Comparison of ENCODE assay signal across 18 cellular contexts in genomic region chr11:110287537-110287936, GRCh38. TPM values are rescaled to one million over a fixed set of nuclear protein-coding genes. Genes with fewer than 3 reads are reported as not detected.
DNase-seq lines count a peak whose midpoint lies in the region; ATAC-seq, FAIRE-seq and TF ChIP-seq lines count a peak whose summit lies in the region.
"Had no signal": no experiment of that assay in that cellular context is flagged by ENCODE, and none has a peak within 500 bp of the region (broad histone marks: within the 10 kb centered on the region; RNA-seq: fewer than 3 reads in every experiment).

No MANE protein-coding gene starts in this region.

- H3K4me3 ChIP-seq in IMR-90 (ENCODE audit: insufficient read depth, low read depth, low read length) (no peak overlapping the region), hepatocyte (no peak overlapping the region)
- H3K4me3 ChIP-seq: pancreas, thyroid gland had no signal

- H3K4me1 ChIP-seq in IMR-90 (ENCODE audit: control insufficient read depth, insufficient read depth, low read length) (no peaks in the 10 kb centered on the region), hepatocyte (ENCODE audit: insufficient read depth) (peaks cover 1% of the 10 kb centered on the region)

- no peak for DNase-seq in GM12892 (ENCODE audit: insufficient read length)
- no peak for DNase-seq in IMR-90
- DNase-seq in central memory CD8-positive, alpha-beta T cell (ENCODE audit: low spot score in 2 of 2), result no peak
- DNase-seq in hepatocyte (ENCODE audit: low spot score), result no peak
- no peak for DNase-seq in SIG-M5 (lab: John Stamatoyannopoulos, UW)
- DNase-seq: activated CD4-positive, alpha-beta T cell treated with anti-CD3 and anti-CD28 coated beads for 4 hours; activated T-cell treated with anti-CD3 and anti-CD28 coated beads, Interleukin-2, amount 50 U/mL, for 1 hour; foreskin fibroblast; left colon; NCI-H2081 treated with DMSO at 0.1 percent for 48 hours; pancreas; SHP77 treated with DMSO at 0.1 percent for 48 hours; stimulated activated CD4-positive, alpha-beta T cell treated with anti-CD3 and anti-CD28 coated beads, Interleukin-4, amount 100 ng/mL, for 4 hours; T1000; thyroid gland had no signal

- no peak overlapping the region for H4K91ac ChIP-seq in IMR-90 (ENCODE audit: insufficient read depth, low read depth, low read length)

- H3K4me2 ChIP-seq in IMR-90 (ENCODE audit: low read depth, low read length), result no peak overlapping the region
- H3K4me2 ChIP-seq in hepatocyte, result no peak overlapping the region

- POLR2A ChIA-PET in IMR-90 (lab: Charles Lee; ENCODE audit: unreplicated experiment), result no interaction called here

- peaks cover 99% of the 10 kb centered on the region for H3K79me2 ChIP-seq in hepatocyte

- no peak overlapping the region for H3K9ac ChIP-seq in IMR-90 (ENCODE audit: low read depth, low read length)

- H2BK5ac ChIP-seq in IMR-90 (ENCODE audit: low read depth, low read length, poor library complexity, severe bottlenecking), result no peak overlapping the region

- H2AFZ ChIP-seq in IMR-90 (replicated peaks; ENCODE audit: low read length, poor library complexity), result no peak overlapping the region
- H2AFZ ChIP-seq in hepatocyte, result no peak overlapping the region

- H4K5ac ChIP-seq in IMR-90 (ENCODE audit: low read depth, low read length), result no peak overlapping the region

- H2BK120ac ChIP-seq in IMR-90 (ENCODE audit: low read depth, low read length), result no peak overlapping the region

- H3K9me3 ChIP-seq in IMR-90 (ENCODE audit: control insufficient read depth, insufficient read depth, low read length), result no peaks in the 10 kb centered on the region
- no peaks in the 10 kb centered on the region for H3K9me3 ChIP-seq in hepatocyte (ENCODE audit: low read depth)
- H3K9me3 ChIP-seq: pancreas, thyroid gland had no signal

- peak; percentile 57 for ATAC-seq in GM19351 (IDR thresholded peaks at IDR 0.05; ENCODE audit: unreplicated experiment)
- no peak for ATAC-seq in IMR-90 (ENCODE audit: low read depth)
- ATAC-seq in central memory CD8-positive, alpha-beta T cell (replicated peaks; ENCODE audit: extremely low read depth, poor library complexity, severe bottlenecking), result peak; percentile 60
- no peak for ATAC-seq in HG03469 (IDR thresholded peaks at IDR 0.05; ENCODE audit: unreplicated experiment)
- ATAC-seq: left colon had no signal

- no peak overlapping the region for H3K14ac ChIP-seq in IMR-90 (replicated peaks; ENCODE audit: low read depth, low read length)

- no peak overlapping the region for H4K8ac ChIP-seq in IMR-90 (ENCODE audit: low read depth in 2 of 2, low read length in 2 of 2)

- H2BK15ac ChIP-seq in IMR-90 (ENCODE audit: low read depth, low read length), result no peak overlapping the region

- H2AK9ac ChIP-seq in IMR-90 (replicated peaks; ENCODE audit: low read depth, low read length, poor library complexity), result no peak overlapping the region

- no CpG with 5 or more reads among the region's 1 CpG for WGBS in IMR-90 (ENCODE audit: extremely low coverage in 2 of 2, insufficient read length in 1 of 2), 2 experiments
- WGBS in hepatocyte (ENCODE audit: low lambda C conversion rate, missing lambda C conversion rate), result 85% methylated on average over 1 of the region's 1 CpG

- H3K4me1 Mint-ChIP-seq in central memory CD8-positive, alpha-beta T cell, result peaks cover 22% of the 10 kb centered on the region

- peaks cover 4% of the 10 kb centered on the region for H3K36me3 Mint-ChIP-seq in central memory CD8-positive, alpha-beta T cell (ENCODE audit: insufficient read depth)

- H3K4me3 Mint-ChIP-seq in central memory CD8-positive, alpha-beta T cell, result no peak overlapping the region

- TF ChIP-seq POLR2A in GM12892 (IDR thresholded peaks at IDR 0.05; ENCODE audit: low read depth, low read length) (no peak), IMR-90 (IDR thresholded peaks at IDR 0.05; ENCODE audit: low read depth, low read length) (no peak)

- H3K23ac ChIP-seq in IMR-90 (ENCODE audit: low read depth, low read length), result 0 out of 2 replicates have a peak overlapping the region, but pooled peaks have one; percentile 7

- TF ChIP-seq CTCF in IMR-90 (conservative IDR thresholded peaks at IDR 0.05; ENCODE audit: low read depth, low read length) (no peak), hepatocyte (IDR thresholded peaks at IDR 0.05; ENCODE audit: poor library complexity) (no peak)

- intact Hi-C loops in IMR-90 (cut with micrococcal nuclease), result no loop called here

- H3K79me1 ChIP-seq in IMR-90 (ENCODE audit: low read depth in 1 of 2, low read length in 2 of 2), result peaks cover 7 to 55% of the 10 kb centered on the region in 2 experiments; a peak in 3 of 4 replicates

- H3K18ac ChIP-seq in IMR-90 (ENCODE audit: low read depth, low read length), result no peak overlapping the region

- peak; percentile 5 for FAIRE-seq in GM12892 (lab: Jason Lieb, UNC)
- FAIRE-seq: endometrium, pancreas had no signal

- CTCF ChIA-PET in IMR-90 (lab: Yijun Ruan, JAX), result no interaction called here

- in situ Hi-C loops in IMR-90 (cut with MboI; ENCODE audit: low sequenced_read_pairs), result no loop called here

- H3K9me2 ChIP-seq in hepatocyte (replicated peaks; ENCODE audit: insufficient read depth), result no peaks in the 10 kb centered on the region

- no peaks in the 10 kb centered on the region for H3K27me3 ChIP-seq in IMR-90 (ENCODE audit: control insufficient read depth, insufficient read depth, low read length)
- no peaks in the 10 kb centered on the region for H3K27me3 ChIP-seq in hepatocyte
- H3K27me3 ChIP-seq: pancreas, thyroid gland had no signal

- no peaks in the 10 kb centered on the region for H3K36me3 ChIP-seq in IMR-90 (ENCODE audit: control insufficient read depth, insufficient read depth, low read length)
- no peaks in the 10 kb centered on the region for H3K36me3 ChIP-seq in hepatocyte (replicated peaks; ENCODE audit: insufficient read depth, low read depth)
- H3K36me3 ChIP-seq: pancreas, thyroid gland had no signal

- H3K27me3 Mint-ChIP-seq in central memory CD8-positive, alpha-beta T cell, result no peaks in the 10 kb centered on the region

- no peak overlapping the region for H3K27ac Mint-ChIP-seq in central memory CD8-positive, alpha-beta T cell (ENCODE audit: low read depth)

- H4K20me1 ChIP-seq in IMR-90 (ENCODE audit: insufficient read depth, low read length) (peaks cover 59% of the 10 kb centered on the region), hepatocyte (ENCODE audit: insufficient read depth, poor library complexity, severe bottlenecking) (peaks cover 92% of the 10 kb centered on the region)

- H3K27ac ChIP-seq in IMR-90 (ENCODE audit: insufficient read depth, low read length) (no peak overlapping the region), hepatocyte (no peak overlapping the region)
- H3K27ac ChIP-seq: pancreas, thyroid gland had no signal

- no peak overlapping the region for H3K4ac ChIP-seq in IMR-90 (ENCODE audit: low read depth, low read length)

- peaks cover 4% of the 10 kb centered on the region for H3K9me1 ChIP-seq in IMR-90 (ENCODE audit: insufficient read depth, low read length)

- H3K9me3 Mint-ChIP-seq in central memory CD8-positive, alpha-beta T cell, result no peaks in the 10 kb centered on the region

- no peak overlapping the region for H3K56ac ChIP-seq in IMR-90 (ENCODE audit: extremely low read depth, insufficient read depth, low read length)

- dilution Hi-C loops in IMR-90 (cut with HindIII; ENCODE audit: low sequenced_read_pairs, unreplicated experiment), result no loop called here

- no TSS peak for BruUV-seq in IMR-90 (replicated peaks; lab: Mats Ljungman, UMichigan)

- TF ChIP-seq RAD21 in IMR-90 (IDR thresholded peaks at IDR 0.05; ENCODE audit: low read length), result no peak

- H2BK20ac ChIP-seq in IMR-90 (ENCODE audit: low read depth, low read length), result no peak overlapping the region

- no peak overlapping the region for H2AK5ac ChIP-seq in IMR-90 (ENCODE audit: low read depth, low read length)

TF ChIP-seq in IMR-90, 13 proteins besides CTCF, POLR2A, EP300 and RAD21:
- no peak for TF ChIP-seq FOS (IDR thresholded peaks at IDR 0.05; ENCODE audit: low read depth, low read length)
- TF ChIP-seq MAFK (IDR thresholded peaks at IDR 0.05; ENCODE audit: low read depth, low read length), result no peak
- no peak for TF ChIP-seq USF2 (IDR thresholded peaks at IDR 0.05; ENCODE audit: low read depth, low read length)
- no peak for TF ChIP-seq ELK1 (IDR thresholded peaks at IDR 0.05; ENCODE audit: borderline replicate concordance, low read depth, low read length)
- no peak for TF ChIP-seq NFE2L2 (IDR thresholded peaks at IDR 0.05; ENCODE audit: low read depth, low read length)
- no peak for TF ChIP-seq BHLHE40 (IDR thresholded peaks at IDR 0.05; ENCODE audit: low read depth, low read length)
- no peak for TF ChIP-seq RCOR1 (IDR thresholded peaks at IDR 0.05; ENCODE audit: insufficient replicate concordance, low read length)
- no peak for TF ChIP-seq MAZ (IDR thresholded peaks at IDR 0.05; ENCODE audit: borderline replicate concordance, low read depth, low read length)
- TF ChIP-seq SMC3 (IDR thresholded peaks at IDR 0.05; ENCODE audit: low read depth, low read length), result no peak
- TF ChIP-seq RFX5 (IDR thresholded peaks at IDR 0.05; ENCODE audit: low read depth, low read length), result no peak
- no peak for TF ChIP-seq CEBPB (IDR thresholded peaks at IDR 0.05; ENCODE audit: low read depth, low read length)
- no peak for TF ChIP-seq MXI1 (IDR thresholded peaks at IDR 0.05; ENCODE audit: borderline replicate concordance, low read depth, low read length)
- TF ChIP-seq CHD1 (IDR thresholded peaks at IDR 0.05; ENCODE audit: low read depth, low read length), result no peak

RNA-seq across cellular contexts. Expression of gene RDX, which starts 8.9 kb away (rescaled TPM):
- 47.9 TPM for polyA plus RNA-seq in GM12892 (2012; ENCODE audit: missing spikeins)
- total RNA-seq in IMR-90 (2012; rRNA removed), result 61.1 and 135 TPM in 2 replicates
- 60.9 and 72.4 TPM in 2 replicates for polyA plus RNA-seq in IMR-90 (2012; rRNA removed)
- 4.0 and 24.5 TPM in 2 replicates for polyA plus RNA-seq in IMR-90 (2012; cell fraction: cytosol; rRNA removed)
- polyA plus RNA-seq in IMR-90 (2012; cell fraction: nucleus; rRNA removed; ENCODE audit: low replicate concordance), result 2.4 and 38.2 TPM in 2 replicates
- 102 and 106 TPM in 2 replicates for total RNA-seq in hepatocyte
- 128 and 143 TPM in 2 replicates for polyA plus RNA-seq in hepatocyte

Comparison
In these comparisons a context has a peak if more than half of its experiments do, and no peak if none do; other contexts are left out.
1. ATAC-seq: peak in GM19351 (single experiment) and central memory CD8-positive, alpha-beta T cell (single experiment); none in IMR-90 (single experiment) and HG03469 (single experiment).